Comparison of ENCODE assay signal across 28 cellular contexts in genomic region chr10:43083764-43084163, GRCh38. TPM values are rescaled to one million over a fixed set of nuclear protein-coding genes. Genes with fewer than 3 reads are reported as not detected.
DNase-seq lines count a peak whose midpoint lies in the region; ATAC-seq, FAIRE-seq and TF ChIP-seq lines count a peak whose summit lies in the region.
"Had no signal": no experiment of that assay in that cellular context is flagged by ENCODE, and none has a peak within 500 bp of the region (broad histone marks: within the 10 kb centered on the region; RNA-seq: fewer than 3 reads in every experiment).

No MANE protein-coding gene starts in this region.

- H3K4me1 Mint-ChIP-seq in activated naive CD4-positive, alpha-beta T cell treated with anti-CD3 and anti-CD28 coated beads for 36 hours (ENCODE audit: low read depth) = no peaks in the 10 kb centered on the region
- H3K4me1 Mint-ChIP-seq in activated naive CD4-positive, alpha-beta T cell treated with anti-CD3 and anti-CD28 coated beads, Interleukin-2, amount 10 ng/mL, durations not matched to agents 7 days and 5 days = peaks cover 5% of the 10 kb centered on the region
- H3K4me1 Mint-ChIP-seq: activated T-helper 17 cell treated with anti-CD3 and anti-CD28 coated beads, Interleukin-2, amount 50 U/mL, for 72 hours had no signal

- H3K4me3 Mint-ChIP-seq in activated naive CD4-positive, alpha-beta T cell treated with anti-CD3 and anti-CD28 coated beads for 36 hours = no peak overlapping the region
- H3K4me3 Mint-ChIP-seq in activated naive CD4-positive, alpha-beta T cell treated with anti-CD3 and anti-CD28 coated beads, Interleukin-2, amount 10 ng/mL, durations not matched to agents 7 days and 5 days = no peak overlapping the region
- H3K4me3 Mint-ChIP-seq: activated T-helper 17 cell treated with anti-CD3 and anti-CD28 coated beads, Interleukin-2, amount 50 U/mL, for 72 hours; neural progenitor cell had no signal

- intact Hi-C loops in activated naive CD4-positive, alpha-beta T cell treated with anti-CD3 and anti-CD28 coated beads for 36 hours (cut with micrococcal nuclease) = no loop called here

- no peak overlapping the region for H3K4me3 ChIP-seq in NB4 (ENCODE audit: low read depth, low read length)
- H3K4me3 ChIP-seq: breast epithelium, esophagus squamous epithelium, left ventricle myocardium inferior, neural progenitor cell, pancreas, skin epidermis, testis had no signal

- no peaks in the 10 kb centered on the region for H3K36me3 Mint-ChIP-seq in activated naive CD4-positive, alpha-beta T cell treated with anti-CD3 and anti-CD28 coated beads for 36 hours (ENCODE audit: low read depth)
- H3K36me3 Mint-ChIP-seq in activated naive CD4-positive, alpha-beta T cell treated with anti-CD3 and anti-CD28 coated beads, Interleukin-2, amount 10 ng/mL, durations not matched to agents 7 days and 5 days = no peaks in the 10 kb centered on the region
- H3K36me3 Mint-ChIP-seq: activated naive CD4-positive, alpha-beta T cell treated with anti-CD3 and anti-CD28 coated beads, Interleukin-2, amount 50 U/mL, for 72 hours; neural progenitor cell had no signal

- no peak overlapping the region for H3K27ac Mint-ChIP-seq in activated naive CD4-positive, alpha-beta T cell treated with anti-CD3 and anti-CD28 coated beads for 36 hours
- no peak overlapping the region for H3K27ac Mint-ChIP-seq in activated naive CD4-positive, alpha-beta T cell treated with anti-CD3 and anti-CD28 coated beads, Interleukin-2, amount 10 ng/mL, durations not matched to agents 7 days and 5 days
- H3K27ac Mint-ChIP-seq: activated naive CD4-positive, alpha-beta T cell treated with anti-CD3 and anti-CD28 coated beads, Interleukin-2, amount 50 U/mL, for 72 hours; activated T-helper 17 cell treated with anti-CD3 and anti-CD28 coated beads, Interleukin-2, amount 50 U/mL, for 72 hours; neural progenitor cell had no signal

- TF ChIP-seq POLR2A in NB4 (IDR thresholded peaks at IDR 0.05; ENCODE audit: extremely low read depth, insufficient read length) = no peak

- CTCF ChIA-PET in activated naive CD4-positive, alpha-beta T cell treated with anti-CD3 and anti-CD28 coated beads for 36 hours (lab: Charles Lee) = no interaction called here
- CTCF ChIA-PET in activated naive CD4-positive, alpha-beta T cell treated with anti-CD3 and anti-CD28 coated beads, Interleukin-2, amount 10 ng/mL, durations not matched to agents 7 days and 5 days (lab: Charles Lee) = interaction anchor here (1.0 kb wide), 1 partner anchor 21 kb away, joined by 3 read pairs; no protein-coding TSS in a partner anchor

- H3K9me3 Mint-ChIP-seq in activated naive CD4-positive, alpha-beta T cell treated with anti-CD3 and anti-CD28 coated beads for 36 hours = no peaks in the 10 kb centered on the region
- no peaks in the 10 kb centered on the region for H3K9me3 Mint-ChIP-seq in activated naive CD4-positive, alpha-beta T cell treated with anti-CD3 and anti-CD28 coated beads, Interleukin-2, amount 10 ng/mL, durations not matched to agents 7 days and 5 days
- H3K9me3 Mint-ChIP-seq: activated T-helper 17 cell treated with anti-CD3 and anti-CD28 coated beads, Interleukin-2, amount 50 U/mL, for 72 hours; neural progenitor cell had no signal

- peak; percentile 35 for DNase-seq in activated naive CD4-positive, alpha-beta T cell treated with anti-CD3 and anti-CD28 coated beads for 36 hours
- DNase-seq in activated naive CD4-positive, alpha-beta T cell treated with anti-CD3 and anti-CD28 coated beads, Interleukin-2, amount 10 ng/mL, durations not matched to agents 7 days and 5 days = no peak
- DNase-seq in NB4 (ENCODE audit: low read depth) (peak; percentile 28), urothelium cell line (ENCODE audit: low spot score) (no peak), NCI-H2171 (lab: John Stamatoyannopoulos, UW) (no peak)
- DNase-seq: esophagus squamous epithelium; foreskin keratinocyte; head of caudate nucleus; islet precursor cell; left ventricle myocardium inferior; NCI-H1105; NCI-H2029; NCI-H226; NCI-H526 treated with DMSO at 0.1 percent for 48 hours; pancreas; retina; Right ventricle myocardium superior; stimulated activated naive CD4-positive, alpha-beta T cell; testis had no signal

- H3K27me3 Mint-ChIP-seq in activated naive CD4-positive, alpha-beta T cell treated with anti-CD3 and anti-CD28 coated beads for 36 hours (ENCODE audit: low read depth) = peaks cover 13% of the 10 kb centered on the region
- peaks cover 69% of the 10 kb centered on the region for H3K27me3 Mint-ChIP-seq in activated naive CD4-positive, alpha-beta T cell treated with anti-CD3 and anti-CD28 coated beads, Interleukin-2, amount 10 ng/mL, durations not matched to agents 7 days and 5 days

- ATAC-seq in HG02642 (IDR thresholded peaks at IDR 0.05; ENCODE audit: poor library complexity, unreplicated experiment) = peak; percentile 38
- no peak for ATAC-seq in HG03460 (IDR thresholded peaks at IDR 0.05; ENCODE audit: unreplicated experiment)
- no peak for ATAC-seq in HG03139 (IDR thresholded peaks at IDR 0.05; ENCODE audit: unreplicated experiment)
- ATAC-seq: activated naive CD4-positive, alpha-beta T cell treated with anti-CD3 and anti-CD28 coated beads, Interleukin-2, amount 50 U/mL, for 72 hours; activated T-helper 17 cell treated with anti-CD3 and anti-CD28 coated beads, Interleukin-2, amount 50 U/mL, for 72 hours; foreskin keratinocyte had no signal

- no peak for TF ChIP-seq CTCF in NB4 (IDR thresholded peaks at IDR 0.05; ENCODE audit: low read depth, low read length)

- peak; percentile 80 for FAIRE-seq in urothelium cell line (lab: Jason Lieb, UNC)
- FAIRE-seq: H54, pancreas had no signal

RNA-seq across cellular contexts. Expression of gene RET, which starts 6.9 kb away (rescaled TPM):
- total RNA-seq in activated naive CD4-positive, alpha-beta T cell treated with anti-CD3 and anti-CD28 coated beads for 36 hours = under 1 TPM in 1 of 2 experiments, not detected in 1; 0.36 TPM

RNA-seq across cellular contexts. Expression of gene CSGALNACT2, which starts 54.5 kb away (rescaled TPM):
- 10 to 100 TPM; 25.6 to 27.1 TPM for total RNA-seq in activated naive CD4-positive, alpha-beta T cell treated with anti-CD3 and anti-CD28 coated beads for 36 hours

Comparison
In these comparisons a context has a peak if more than half of its experiments do, and no peak if none do; other contexts are left out.
1. DNase-seq: peak in activated naive CD4-positive, alpha-beta T cell treated with anti-CD3 and anti-CD28 coated beads for 36 hours (single experiment) and NB4 (single experiment); none in activated naive CD4-positive, alpha-beta T cell treated with anti-CD3 and anti-CD28 coated beads, Interleukin-2, amount 10 ng/mL, durations not matched to agents 7 days and 5 days (single experiment), urothelium cell line (single experiment) and NCI-H2171 (single experiment).